In the genomic region with DNA sequence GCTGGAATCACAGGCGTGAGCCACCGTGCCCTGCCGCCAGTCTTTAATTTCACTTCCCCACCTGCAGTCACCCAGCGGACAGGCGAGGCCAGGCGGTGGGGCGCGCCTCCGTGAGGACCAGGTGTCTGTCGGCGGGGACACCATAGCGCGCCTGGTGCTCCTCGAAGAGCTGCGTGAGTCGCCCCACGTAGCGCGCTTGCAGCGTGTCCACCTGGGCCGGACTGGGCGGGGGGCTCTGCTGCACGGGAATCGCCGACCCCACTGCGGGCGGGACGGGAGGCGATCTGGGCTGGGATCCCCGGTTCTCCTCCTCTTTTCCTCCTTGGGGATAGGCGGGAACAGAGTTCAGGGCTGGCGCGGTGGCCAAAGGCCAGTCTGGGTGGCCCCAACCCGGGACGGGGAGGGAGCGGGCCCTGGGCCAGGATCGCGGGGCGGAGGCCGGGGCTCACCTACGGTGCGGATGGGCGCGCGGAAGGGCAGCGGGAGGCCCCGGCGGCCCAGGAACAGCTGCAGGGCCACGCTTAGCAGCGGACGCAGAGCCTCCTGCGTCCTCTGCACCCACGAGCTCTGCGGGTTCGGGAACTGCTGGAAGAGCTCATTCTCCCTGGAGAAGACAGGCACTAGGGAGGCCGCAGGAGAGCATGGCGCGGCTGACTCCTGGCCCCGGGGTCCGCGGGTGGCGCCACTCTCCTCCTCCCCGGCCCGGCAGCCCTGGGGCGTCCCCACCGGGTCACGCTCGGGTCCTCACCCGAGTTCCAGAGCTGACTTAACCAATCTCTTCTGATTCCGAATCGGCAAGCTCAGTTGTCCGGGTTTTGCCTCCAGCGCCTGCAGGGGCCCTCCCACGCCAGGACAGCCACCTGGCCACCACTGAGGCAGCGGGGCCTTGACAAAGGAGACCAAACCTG, we compare ENCODE assay signal across 9 cellular contexts. TPM values are rescaled to one million over a fixed set of nuclear protein-coding genes. Genes with fewer than 3 reads are reported as not detected.
A peak's percentile ranks its signal among the peaks of the same experiment; 100 is the strongest.
DNase-seq lines count a peak whose midpoint lies in the region; ATAC-seq and TF ChIP-seq lines count a peak whose summit lies in the region.
"Had no signal": no experiment of that assay in that cellular context is flagged by ENCODE, and none has a peak within 500 bp of the region (broad histone marks: within the 10 kb centered on the region; RNA-seq: fewer than 3 reads in every experiment).

No MANE protein-coding gene starts in this region.

- H3K4me3 ChIP-seq in body of pancreas (no peak overlapping the region), mucosa of descending colon (no peak overlapping the region)

- intact Hi-C loops in body of pancreas (cut with DNase I) (no loop called here), mucosa of descending colon (cut with DNase I, micrococcal nuclease) (no loop called here)

- 0 to 11% methylated on average over 9 to 73 of the region's 75 CpGs for WGBS in body of pancreas, 2 donors

- ATAC-seq in body of pancreas, result peak; percentile 31
- ATAC-seq in mucosa of descending colon, result peak; percentile 88

- DNase-seq in GM03348 (ENCODE audit: low spot score) (peak; percentile 40), body of pancreas (peak in 2 of 4 donors; percentile 32 to 41), mucosa of descending colon (peak; percentile 81 to 89 (median 85)), NCI-H2196 (lab: John Stamatoyannopoulos, UW; ENCODE audit: unreplicated experiment) (no peak), T1000 (lab: John Stamatoyannopoulos, UW) (no peak), ureter (ENCODE audit: low spot score) (no peak)
- DNase-seq: DMS153; natural killer cell; NK-92 treated with Interleukin-12 subunit alpha and Interleukin-12 subunit beta, amount 100 ng/mL, for 24 hours had no signal

- TF ChIP-seq CTCF in body of pancreas (IDR thresholded peaks at IDR 0.05), result no peak
- no peak for TF ChIP-seq CTCF in mucosa of descending colon (IDR thresholded peaks at IDR 0.05)

- H3K9me3 ChIP-seq in body of pancreas, result no peaks in the 10 kb centered on the region
- no peaks in the 10 kb centered on the region for H3K9me3 ChIP-seq in mucosa of descending colon

- H3K27ac ChIP-seq in body of pancreas, result no peak overlapping the region

- H3K36me3 ChIP-seq in body of pancreas (replicated peaks in 1 of 2; ENCODE audit: insufficient read depth in 1 of 2, low read depth in 2 of 2) (no peaks in the 10 kb centered on the region), mucosa of descending colon (ENCODE audit: low read depth) (no peaks in the 10 kb centered on the region)

- peaks cover 10% of the 10 kb centered on the region for H3K4me1 ChIP-seq in body of pancreas
- H3K4me1 ChIP-seq in mucosa of descending colon (ENCODE audit: low read depth), result peaks cover 9% of the 10 kb centered on the region

- TF ChIP-seq POLR2A in body of pancreas (IDR thresholded peaks at IDR 0.05), result no peak

- H3K27me3 ChIP-seq in body of pancreas, result peaks cover 0 to 16% of the 10 kb centered on the region in 2 donors

RNA-seq across cellular contexts. Expression of a gene that starts 1.1 kb away (rescaled TPM):
- not detected for total RNA-seq in body of pancreas
- 10 to 100 TPM; 27.9 to 66.2 (median 58.3) TPM for total RNA-seq in mucosa of descending colon
- total RNA-seq in ureter, result not detected
- total RNA-seq: natural killer cell had no signal

RNA-seq across cellular contexts. Expression of a gene that starts 15.4 kb away (rescaled TPM):
- 10 to 100 TPM; 23.9 to 56.0 TPM for total RNA-seq in body of pancreas
- total RNA-seq in mucosa of descending colon, result 10 to 100 TPM; 72.9 to 91.8 (median 87.2) TPM
- total RNA-seq in ureter, result 50.9 TPM

RNA-seq across cellular contexts. Expression of a gene that starts 16.0 kb away (rescaled TPM):
- total RNA-seq in body of pancreas (10 to 100 TPM; 51.4 to 74.8 TPM), mucosa of descending colon (10 to 100 TPM; 58.7 to 97.0 (median 79.0) TPM), ureter (57.1 TPM)

RNA-seq across cellular contexts. Expression of a gene that starts 21.9 kb away (rescaled TPM):
- under 1 TPM in 1 of 2 donors, not detected in 1; 0.26 TPM for total RNA-seq in body of pancreas
- not detected for total RNA-seq in mucosa of descending colon
- total RNA-seq in ureter, result not detected
- total RNA-seq: natural killer cell had no signal

RNA-seq across cellular contexts. Expression of a gene that starts 35.7 kb away (rescaled TPM):
- total RNA-seq in body of pancreas, result 10 to 100 TPM in 1 of 2 donors, 1 to 10 TPM in 1; 7.3 to 22.1 TPM
- 10 to 100 TPM; 14.6 to 23.7 (median 15.9) TPM for total RNA-seq in mucosa of descending colon
- 11.3 TPM for total RNA-seq in ureter

Comparison
In these comparisons a context has a peak if more than half of its experiments do, and no peak if none do; other contexts are left out.
1. DNase-seq: peak in GM03348 (single experiment) and mucosa of descending colon (3 of 3); none in NCI-H2196 (single experiment), T1000 (single experiment) and ureter (single experiment).
2. RNA of a gene that starts 1.1 kb away (total RNA-seq): 27.9 to 66.2 TPM in mucosa of descending colon; not detected in body of pancreas and not detected in ureter (single experiment); every median in the first group is over 10 times any median in the second.